Comparison of ENCODE assay signal across 8 cellular contexts in genomic region chr17:60077672-60078519, GRCh38. TPM values are rescaled to one million over a fixed set of nuclear protein-coding genes. Genes with fewer than 3 reads are reported as not detected.
A peak's percentile ranks its signal among the peaks of the same experiment; 100 is the strongest.
DNase-seq lines count a peak whose midpoint lies in the region; ATAC-seq and TF ChIP-seq lines count a peak whose summit lies in the region.

No MANE protein-coding gene starts in this region.

- DNase-seq in NCI-H146 treated with DMSO at 0.1 percent for 48 hours (lab: John Stamatoyannopoulos, UW; ENCODE audit: unreplicated experiment) (peak; percentile 41), NCI-H146 (lab: John Stamatoyannopoulos, UW) (no peak), SK-N-MC (ENCODE audit: low read depth, low spot score) (no peak), kidney tubule cell (ENCODE audit: low spot score) (peak; percentile 7), glomerular visceral epithelial cell (ENCODE audit: extremely low spot score) (no peak)
- peak; percentile 23 to 55 (median 49) for DNase-seq in stimulated activated CD4-positive, alpha-beta T cell treated with anti-CD3 and anti-CD28 coated beads, TNF-alpha, amount 100 ng/mL, for 48 hours (ENCODE audit: low read depth in 3 of 3)

- H3K4me1 Mint-ChIP-seq in brain: peaks cover 44% of the 10 kb centered on the region

- H3K9me3 Mint-ChIP-seq in brain: no peaks in the 10 kb centered on the region

- peaks cover 6% of the 10 kb centered on the region for H3K27me3 Mint-ChIP-seq in brain

- TF ChIP-seq CTCF in brain (conservative IDR thresholded peaks at IDR 0.05): no peak

- H3K36me3 ChIP-seq in SK-N-MC (ENCODE audit: insufficient read depth, low read length): peaks cover 37% of the 10 kb centered on the region

- H3K4me3 Mint-ChIP-seq in brain: peak overlapping the region; percentile 93 to 98 (median 95)

- H3K4me3 ChIP-seq in SK-N-MC: peak overlapping the region; percentile 97

- ATAC-seq in HG03045 (IDR thresholded peaks at IDR 0.05; ENCODE audit: unreplicated experiment): peak; percentile 15

- H3K27ac Mint-ChIP-seq in brain: peak overlapping the region; percentile 80 to 98 (median 95)

- H3K9me3 ChIP-seq in SK-N-MC (ENCODE audit: low read depth, low read length): no peaks in the 10 kb centered on the region

- peaks cover 27% of the 10 kb centered on the region for H3K36me3 Mint-ChIP-seq in brain

- peak overlapping the region; percentile 86 for H3K9ac ChIP-seq in SK-N-MC (ENCODE audit: insufficient read length)

- peak overlapping the region; percentile 74; the same call in 1 of the 2 replicates for H3K27ac ChIP-seq in SK-N-MC

RNA-seq across cellular contexts. Expression of gene HEATR6, which starts 0.8 kb away (rescaled TPM):
- 14.7 TPM for polyA plus RNA-seq in brain (ENCODE audit: insufficient read depth, low read depth, low replicate concordance)

Comparison
In these comparisons a context has a peak if more than half of its experiments do, and no peak if none do; other contexts are left out.
1. DNase-seq: peak in NCI-H146 treated with DMSO at 0.1 percent for 48 hours (single experiment), kidney tubule cell (single experiment) and stimulated activated CD4-positive, alpha-beta T cell treated with anti-CD3 and anti-CD28 coated beads, TNF-alpha, amount 100 ng/mL, for 48 hours (3 of 3); none in NCI-H146 (single experiment), SK-N-MC (single experiment) and glomerular visceral epithelial cell (single experiment).